ENCODE assay signal across 8 cellular contexts in genomic region chr1:212951058-212951923, GRCh38. TPM values are rescaled to one million over a fixed set of nuclear protein-coding genes. Genes with fewer than 3 reads are reported as not detected.
DNase-seq lines count a peak whose midpoint lies in the region; ATAC-seq, FAIRE-seq and TF ChIP-seq lines count a peak whose summit lies in the region.

No MANE protein-coding gene starts in this region.

- H3K27ac ChIP-seq in keratinocyte (ENCODE audit: control insufficient read depth, insufficient read depth, low read length) (no peak overlapping the region), thoracic aorta (no peak overlapping the region)

- H3K4me3 Mint-ChIP-seq in CD14-positive monocyte = peak overlapping the region; percentile 82 to 95
- H3K4me3 Mint-ChIP-seq in activated naive CD8-positive, alpha-beta T cell treated with anti-CD3 and anti-CD28 coated beads for 36 hours = peak overlapping the region; percentile 71

- H3K9me1 ChIP-seq in keratinocyte (ENCODE audit: control insufficient read depth, extremely low read depth, insufficient read depth, low read length) = no peaks in the 10 kb centered on the region

- H3K27me3 ChIP-seq in H7 (ENCODE audit: control insufficient read depth, insufficient read depth, low read length) (peaks cover 13% of the 10 kb centered on the region), keratinocyte (ENCODE audit: control insufficient read depth, extremely low read depth, insufficient read depth, low read length) (peaks cover 55% of the 10 kb centered on the region), thoracic aorta (replicated peaks; ENCODE audit: insufficient read depth) (no peaks in the 10 kb centered on the region)

- peak overlapping the region; percentile 44 for H2AFZ ChIP-seq in keratinocyte (ENCODE audit: control insufficient read depth, low read length)

- peaks cover 3 to 5% of the 10 kb centered on the region in 2 donors for H3K36me3 Mint-ChIP-seq in CD14-positive monocyte
- no peaks in the 10 kb centered on the region for H3K36me3 Mint-ChIP-seq in activated naive CD8-positive, alpha-beta T cell treated with anti-CD3 and anti-CD28 coated beads for 36 hours

- H3K4me1 ChIP-seq in keratinocyte (ENCODE audit: control insufficient read depth, extremely low read depth, insufficient read depth, low read length) = peaks cover 6% of the 10 kb centered on the region
- peaks cover 5 to 17% of the 10 kb centered on the region in 2 donors for H3K4me1 ChIP-seq in thoracic aorta (ENCODE audit: control insufficient read depth in 1 of 2, low read depth in 2 of 2)

- H3K9ac ChIP-seq in keratinocyte (ENCODE audit: control insufficient read depth, extremely low read depth, insufficient read depth, low read length) = no peak overlapping the region

- H3K27me3 Mint-ChIP-seq in CD14-positive monocyte (ENCODE audit: low read depth in 3 of 3) = peaks cover 47 to 64% (median 56%) of the 10 kb centered on the region in 3 donors
- H3K27me3 Mint-ChIP-seq in activated naive CD8-positive, alpha-beta T cell treated with anti-CD3 and anti-CD28 coated beads for 36 hours = peaks cover 60% of the 10 kb centered on the region

- no peaks in the 10 kb centered on the region for H3K79me2 ChIP-seq in keratinocyte (ENCODE audit: control insufficient read depth, insufficient read depth, low read length)

- peaks cover 19% of the 10 kb centered on the region for H3K4me1 Mint-ChIP-seq in CD14-positive monocyte
- H3K4me1 Mint-ChIP-seq in activated naive CD8-positive, alpha-beta T cell treated with anti-CD3 and anti-CD28 coated beads for 36 hours = peaks cover 10% of the 10 kb centered on the region

- no peak overlapping the region for H3K27ac Mint-ChIP-seq in CD14-positive monocyte
- no peak overlapping the region for H3K27ac Mint-ChIP-seq in activated naive CD8-positive, alpha-beta T cell treated with anti-CD3 and anti-CD28 coated beads for 36 hours

- H3K9me3 ChIP-seq in keratinocyte (ENCODE audit: control insufficient read depth, low read depth, low read length) (no peaks in the 10 kb centered on the region), thoracic aorta (no peaks in the 10 kb centered on the region)

- DNase-seq in CD14-positive monocyte (ENCODE audit: low spot score) (no peak), H7 (peak; percentile 73), keratinocyte (ENCODE audit: low read depth, low spot score) (no peak), thoracic aorta (ENCODE audit: low spot score) (no peak)
- DNase-seq in activated naive CD8-positive, alpha-beta T cell treated with anti-CD3 and anti-CD28 coated beads for 36 hours = peak; percentile 9

- dilution Hi-C loops in keratinocyte (cut with MboI; ENCODE audit: extremely low pct_ligation_motif_present, low sequenced_read_pairs) = no loop called here

- H3K4me3 ChIP-seq in H7 (ENCODE audit: insufficient read depth, low read depth, low read length) (peak overlapping the region; percentile 95), keratinocyte (ENCODE audit: control insufficient read depth in 2 of 3, extremely low read depth in 1 of 3, insufficient read depth in 2 of 3, low read depth in 1 of 3, low read length in 3 of 3) (peak overlapping the region; percentile 36 to 64 (median 44)), thoracic aorta (peak overlapping the region; percentile 72)

- H3K4me2 ChIP-seq in keratinocyte (ENCODE audit: control insufficient read depth, extremely low read depth, insufficient read depth, low read depth, low read length) = peak overlapping the region; percentile 87

- peaks cover 0 to 24% (median 18%) of the 10 kb centered on the region in 7 donors for H3K9me3 Mint-ChIP-seq in CD14-positive monocyte
- H3K9me3 Mint-ChIP-seq in activated naive CD8-positive, alpha-beta T cell treated with anti-CD3 and anti-CD28 coated beads for 36 hours = peaks cover 4% of the 10 kb centered on the region

- FAIRE-seq in keratinocyte (lab: Jason Lieb, UNC) = no peak

- H3K36me3 ChIP-seq in H7 (replicated peaks; ENCODE audit: control insufficient read depth, insufficient read depth, low read length) (peaks cover 27% of the 10 kb centered on the region), keratinocyte (ENCODE audit: control insufficient read depth in 2 of 2, extremely low read depth in 1 of 2, insufficient read depth in 2 of 2, low read length in 2 of 2) (no peaks in the 10 kb centered on the region), thoracic aorta (no peaks in the 10 kb centered on the region)

- TF ChIP-seq CTCF in CD14-positive monocyte (IDR thresholded peaks at IDR 0.05) (no peak), keratinocyte (optimal IDR thresholded peaks at IDR 0.05 in 1 of 3, IDR thresholded peaks at IDR 0.05 in 1 of 3, conservative IDR thresholded peaks at IDR 0.05 in 1 of 3; ENCODE audit: extremely low read depth in 1 of 3, insufficient read depth in 2 of 3, low read length in 3 of 3) (no peak), thoracic aorta (IDR thresholded peaks at IDR 0.05) (no peak)

- H4K20me1 ChIP-seq in keratinocyte (ENCODE audit: control insufficient read depth, extremely low read depth, insufficient read depth, low read length) = no peaks in the 10 kb centered on the region

- intact Hi-C loops in CD14-positive monocyte (cut with micrococcal nuclease) = no loop called here

- ATAC-seq in thoracic aorta (ENCODE audit: insufficient number of reproducible peaks, low FRiP score, low read depth) = no peak
- ATAC-seq in GM19397 (IDR thresholded peaks at IDR 0.05; ENCODE audit: unreplicated experiment) = no peak
- no peak for ATAC-seq in HG02759 (IDR thresholded peaks at IDR 0.05; ENCODE audit: unreplicated experiment)
- ATAC-seq in HG03159 (IDR thresholded peaks at IDR 0.05; ENCODE audit: unreplicated experiment) = no peak

RNA-seq across cellular contexts. Expression of gene VASH2, which starts 0.9 kb away (rescaled TPM):
- polyA plus RNA-seq in CD14-positive monocyte (not detected), keratinocyte (0.03 to 0.04 TPM in 2 of 3 replicates, not detected in the other)
- total RNA-seq in H7 (2014; rRNA removed; shearing (Covaris generic)) = 50.9 and 74.6 TPM in 2 replicates
- under 1 TPM; 0.21 to 0.22 TPM for total RNA-seq in activated naive CD8-positive, alpha-beta T cell treated with anti-CD3 and anti-CD28 coated beads for 36 hours
- polyA plus RNA-seq in keratinocyte (2011; ENCODE audit: low read depth) = not detected
- polyA plus RNA-seq in keratinocyte (2011; cell fraction: cytosol; rRNA removed) = not detected in 2 replicates
- polyA plus RNA-seq in keratinocyte (2011; cell fraction: nucleus; rRNA removed) = not detected in 2 replicates
- polyA plus RNA-seq in keratinocyte (2012; ENCODE audit: low replicate concordance) = 0.03 TPM in 1 of 2 replicates, not detected in the other
- 0.19 TPM in 1 of 3 replicates, not detected in the others for polyA minus RNA-seq in keratinocyte
- polyA minus RNA-seq in keratinocyte (2011; cell fraction: cytosol; rRNA and poly(A)+ RNA removed) = not detected
- polyA minus RNA-seq in keratinocyte (2011; cell fraction: nucleus; rRNA and poly(A)+ RNA removed) = not detected in 2 replicates
- total RNA-seq in thoracic aorta = under 1 TPM; 0.14 to 0.42 TPM

Comparison
In these comparisons a context has a peak if more than half of its experiments do, and no peak if none do; other contexts are left out.
1. DNase-seq: peak in H7 (single experiment) and activated naive CD8-positive, alpha-beta T cell treated with anti-CD3 and anti-CD28 coated beads for 36 hours (single experiment); none in CD14-positive monocyte (single experiment), keratinocyte (single experiment) and thoracic aorta (single experiment).
2. H3K4me3 ChIP-seq: peak in every context shown above with its lines; median percentile 95 in H7; 72 in thoracic aorta; 44 in keratinocyte.
3. RNA of gene VASH2, which starts 0.9 kb away (total RNA-seq): 50.9 to 74.6 TPM in H7; 0.14 to 0.42 TPM in thoracic aorta and 0.21 to 0.22 TPM in activated naive CD8-positive, alpha-beta T cell treated with anti-CD3 and anti-CD28 coated beads for 36 hours; every median in the first group is over 10 times any median in the second.